Comparison of ENCODE assay signal across 18 cellular contexts in the genomic region with DNA sequence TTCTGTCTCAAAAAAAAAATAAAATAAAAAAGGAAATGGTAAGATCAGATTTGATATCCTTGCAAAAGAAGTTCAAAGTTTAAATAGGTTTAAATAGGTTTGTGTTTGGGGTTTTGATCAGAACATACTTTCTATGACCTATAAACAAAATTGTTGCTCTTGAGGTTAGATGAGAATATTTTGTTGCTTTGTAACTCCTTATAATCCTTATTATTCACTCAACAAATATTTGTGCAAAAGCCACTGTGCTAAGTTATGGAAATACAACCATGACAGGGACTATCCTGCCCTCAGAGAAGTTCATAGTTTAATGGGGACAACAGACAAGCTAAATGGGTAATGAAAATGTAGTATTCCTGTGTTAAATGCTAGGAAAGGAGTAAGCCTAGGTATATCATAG.
"Had no signal": no experiment of that assay in that cellular context is flagged by ENCODE, and none has a peak within 500 bp of the region (broad histone marks: within the 10 kb centered on the region; RNA-seq: fewer than 3 reads in every experiment).

No MANE protein-coding gene starts in this region.

- H3K27ac Mint-ChIP-seq: activated naive CD8-positive, alpha-beta T cell treated with anti-CD3 and anti-CD28 coated beads, Interleukin-2, amount 10 ng/mL, durations not matched to agents 7 days and 5 days; natural killer cell; stimulated activated effector memory CD8-positive, alpha-beta T cell treated with anti-CD3 and anti-CD28 coated beads, Interleukin-12 subunit alpha, Interleukin-12 subunit beta, amount 100 ng/mL, for 72 hours; T-helper 17 cell; WTC11 had no signal

- H2AFZ ChIP-seq: hepatocyte had no signal

- H3K4me1 ChIP-seq: colonic mucosa, left lung, upper lobe of right lung had no signal

- H3K4me3 ChIP-seq: colonic mucosa, hepatocyte, left lung, thoracic aorta, upper lobe of right lung had no signal

- H3K79me2 ChIP-seq: hepatocyte had no signal

- H3K4me1 Mint-ChIP-seq: stimulated activated effector memory CD8-positive, alpha-beta T cell treated with anti-CD3 and anti-CD28 coated beads, Interleukin-12 subunit alpha, Interleukin-12 subunit beta, amount 100 ng/mL, for 72 hours; T-helper 17 cell had no signal

- DNase-seq: activated CD4-positive, alpha-beta T cell treated with anti-CD3 and anti-CD28 coated beads for 48 hours; activated CD8-positive, alpha-beta memory T cell treated with anti-CD3 and anti-CD28 coated beads, Interleukin-2, amount 50 U/mL, for 48 hours; activated gamma-delta T cell treated with Interleukin-2 at 50 U/mL for 16 hours; activated naive CD8-positive, alpha-beta T cell treated with anti-CD3 and anti-CD28 coated beads, Interleukin-2, amount 10 ng/mL, durations not matched to agents 7 days and 5 days; aorta; colonic mucosa; left lung; mesendoderm; natural killer cell; stimulated activated CD4-positive, alpha-beta T cell treated with anti-CD3 and anti-CD28 coated beads, Interleukin-12 subunit alpha, Interleukin-12 subunit beta, amount 100 ng/mL, for 4 hours; stimulated activated CD4-positive, alpha-beta T cell treated with anti-CD3 and anti-CD28 coated beads, Interleukin-2, amount 100 ng/mL, for 24 hours; T-helper 17 cell; upper lobe of right lung had no signal

- H3K27me3 ChIP-seq: colonic mucosa, hepatocyte, left lung, upper lobe of right lung had no signal

- H3K4me3 Mint-ChIP-seq: activated naive CD8-positive, alpha-beta T cell treated with anti-CD3 and anti-CD28 coated beads, Interleukin-2, amount 10 ng/mL, durations not matched to agents 7 days and 5 days; natural killer cell; stimulated activated effector memory CD8-positive, alpha-beta T cell treated with anti-CD3 and anti-CD28 coated beads, Interleukin-12 subunit alpha, Interleukin-12 subunit beta, amount 100 ng/mL, for 72 hours; T-helper 17 cell; WTC11 had no signal

- FAIRE-seq: keratinocyte had no signal

- H3K9me3 ChIP-seq: colonic mucosa, thoracic aorta, upper lobe of right lung had no signal

- H3K36me3 ChIP-seq: colonic mucosa, thoracic aorta, upper lobe of right lung had no signal

- H3K4me2 ChIP-seq: hepatocyte had no signal

- H3K27me3 Mint-ChIP-seq: activated naive CD8-positive, alpha-beta T cell treated with anti-CD3 and anti-CD28 coated beads, Interleukin-2, amount 10 ng/mL, durations not matched to agents 7 days and 5 days; T-helper 17 cell had no signal

- H3K27ac ChIP-seq: colonic mucosa, hepatocyte, left lung, thoracic aorta, upper lobe of right lung had no signal
